ENCODE assay signal across 1 cellular context in genomic region chr1:27100797-27101491, GRCh38.
TF ChIP-seq lines count a peak whose summit lies in the region.

No MANE protein-coding gene starts in this region.

TF ChIP-seq in WTC11, 78 proteins besides CTCF, POLR2A, EP300 and RAD21 (continued from another document):
- TF ChIP-seq PRDM15 (CRISPR knock-in tag; IDR thresholded peaks at IDR 0.05) (no peak), ZBTB21 (CRISPR knock-in tag; IDR thresholded peaks at IDR 0.05; ENCODE audit: borderline replicate concordance) (no peak), E2F5 (CRISPR knock-in tag; IDR thresholded peaks at IDR 0.05) (no peak), NFATC4 (CRISPR knock-in tag; IDR thresholded peaks at IDR 0.05) (no peak), NR3C1 (CRISPR knock-in tag; conservative IDR thresholded peaks at IDR 0.05; ENCODE audit: low read depth) (no peak)
- TF ChIP-seq, protein P1, sequence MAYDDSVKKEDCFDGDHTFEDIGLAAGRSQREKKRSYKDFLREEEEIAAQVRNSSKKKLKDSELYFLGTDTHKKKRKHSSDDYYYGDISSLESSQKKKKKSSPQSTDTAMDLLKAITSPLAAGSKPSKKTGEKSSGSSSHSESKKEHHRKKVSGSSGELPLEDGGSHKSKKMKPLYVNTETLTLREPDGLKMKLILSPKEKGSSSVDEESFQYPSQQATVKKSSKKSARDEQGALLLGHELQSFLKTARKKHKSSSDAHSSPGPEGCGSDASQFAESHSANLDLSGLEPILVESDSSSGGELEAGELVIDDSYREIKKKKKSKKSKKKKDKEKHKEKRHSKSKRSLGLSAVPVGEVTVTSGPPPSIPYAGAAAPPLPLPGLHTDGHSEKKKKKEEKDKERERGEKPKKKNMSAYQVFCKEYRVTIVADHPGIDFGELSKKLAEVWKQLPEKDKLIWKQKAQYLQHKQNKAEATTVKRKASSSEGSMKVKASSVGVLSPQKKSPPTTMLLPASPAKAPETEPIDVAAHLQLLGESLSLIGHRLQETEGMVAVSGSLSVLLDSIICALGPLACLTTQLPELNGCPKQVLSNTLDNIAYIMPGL (CRISPR knock-in tag; IDR thresholded peaks at IDR 0.05) = no peak
- TF ChIP-seq, protein P2, sequence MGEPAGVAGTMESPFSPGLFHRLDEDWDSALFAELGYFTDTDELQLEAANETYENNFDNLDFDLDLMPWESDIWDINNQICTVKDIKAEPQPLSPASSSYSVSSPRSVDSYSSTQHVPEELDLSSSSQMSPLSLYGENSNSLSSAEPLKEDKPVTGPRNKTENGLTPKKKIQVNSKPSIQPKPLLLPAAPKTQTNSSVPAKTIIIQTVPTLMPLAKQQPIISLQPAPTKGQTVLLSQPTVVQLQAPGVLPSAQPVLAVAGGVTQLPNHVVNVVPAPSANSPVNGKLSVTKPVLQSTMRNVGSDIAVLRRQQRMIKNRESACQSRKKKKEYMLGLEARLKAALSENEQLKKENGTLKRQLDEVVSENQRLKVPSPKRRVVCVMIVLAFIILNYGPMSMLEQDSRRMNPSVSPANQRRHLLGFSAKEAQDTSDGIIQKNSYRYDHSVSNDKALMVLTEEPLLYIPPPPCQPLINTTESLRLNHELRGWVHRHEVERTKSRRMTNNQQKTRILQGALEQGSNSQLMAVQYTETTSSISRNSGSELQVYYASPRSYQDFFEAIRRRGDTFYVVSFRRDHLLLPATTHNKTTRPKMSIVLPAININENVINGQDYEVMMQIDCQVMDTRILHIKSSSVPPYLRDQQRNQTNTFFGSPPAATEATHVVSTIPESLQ (CRISPR knock-in tag; IDR thresholded peaks at IDR 0.05) = no peak
